In genomic region chr22:27564806-27565205, GRCh38 we compare ENCODE assay signal across 21 cellular contexts.
"Had no signal": no experiment of that assay in that cellular context is flagged by ENCODE, and none has a peak within 500 bp of the region (broad histone marks: within the 10 kb centered on the region; RNA-seq: fewer than 3 reads in every experiment).

No MANE protein-coding gene starts in this region.

- H3K4me3 ChIP-seq: cardiac muscle cell, colonic mucosa, right lobe of liver, vagina had no signal

- H3K4me1 Mint-ChIP-seq: activated CD4-positive, alpha-beta T cell treated with anti-CD3 and anti-CD28 coated beads for 36 hours; activated CD8-positive, alpha-beta memory T cell treated with anti-CD3 and anti-CD28 coated beads, Interleukin-2, amount 10 ng/mL, durations not matched to agents 7 days and 5 days; naive thymus-derived CD8-positive, alpha-beta T cell had no signal

- H3K27me3 ChIP-seq: cardiac muscle cell, colonic mucosa, right lobe of liver, vagina had no signal

- H3K27ac Mint-ChIP-seq: activated CD4-positive, alpha-beta T cell treated with anti-CD3 and anti-CD28 coated beads for 36 hours; activated CD8-positive, alpha-beta memory T cell treated with anti-CD3 and anti-CD28 coated beads, Interleukin-2, amount 10 ng/mL, durations not matched to agents 7 days and 5 days; activated CD8-positive, alpha-beta T cell treated with anti-CD3 and anti-CD28 coated beads, Interleukin-2, amount 10 ng/mL, durations not matched to agents 7 days and 5 days; activated naive CD4-positive, alpha-beta T cell treated with anti-CD3 and anti-CD28 coated beads, Interleukin-2, amount 50 U/mL, for 72 hours; activated T-cell treated with anti-CD3 and anti-CD28 coated beads, Interleukin-2, amount 50 U/mL, for 72 hours; mesothelial cell of epicardium; T-helper 2 cell treated with Interferon-gamma antibody and Interleukin-4, amounts not matched to agents 5 μg/mL and 100 μg/mL, for 36 hours had no signal

- H3K9me3 Mint-ChIP-seq: activated naive CD4-positive, alpha-beta T cell treated with anti-CD3 and anti-CD28 coated beads, Interleukin-2, amount 50 U/mL, for 72 hours; activated T-cell treated with anti-CD3 and anti-CD28 coated beads, Interleukin-2, amount 50 U/mL, for 72 hours; mesothelial cell of epicardium; neural crest cell; T-helper 2 cell treated with Interferon-gamma antibody and Interleukin-4, amounts not matched to agents 5 μg/mL and 100 μg/mL, for 36 hours had no signal

- H3K36me3 ChIP-seq: cardiac muscle cell, colonic mucosa, right lobe of liver, vagina had no signal

- H3K36me3 Mint-ChIP-seq: activated CD8-positive, alpha-beta memory T cell treated with anti-CD3 and anti-CD28 coated beads, Interleukin-2, amount 10 ng/mL, durations not matched to agents 7 days and 5 days; activated naive CD4-positive, alpha-beta T cell treated with anti-CD3 and anti-CD28 coated beads, Interleukin-2, amount 50 U/mL, for 72 hours; mesothelial cell of epicardium; naive thymus-derived CD8-positive, alpha-beta T cell had no signal

- DNase-seq: activated CD4-positive, alpha-beta T cell treated with anti-CD3 and anti-CD28 coated beads for 36 hours; activated CD4-positive, CD25-positive, alpha-beta regulatory T cell; activated CD8-positive, alpha-beta memory T cell treated with anti-CD3 and anti-CD28 coated beads, Interleukin-2, amount 10 ng/mL, durations not matched to agents 7 days and 5 days; activated CD8-positive, alpha-beta T cell treated with anti-CD3 and anti-CD28 coated beads, Interleukin-2, amount 10 ng/mL, durations not matched to agents 7 days and 5 days; activated naive CD4-positive, alpha-beta T cell; activated T-cell treated with anti-CD3 and anti-CD28 coated beads, Interleukin-2, amount 50 U/mL, for 72 hours; cerebellar nuclear complex; colonic mucosa; effector CD8-positive, alpha-beta T cell; islet precursor cell; left colon; naive thymus-derived CD8-positive, alpha-beta T cell; right lobe of liver; stimulated activated CD4-positive, alpha-beta T cell treated with anti-CD3 and anti-CD28 coated beads, Interleukin-2, amount 100 ng/mL, for 48 hours; stimulated activated naive CD4-positive, alpha-beta T cell treated with Interleukin-2 at 50 U/mL for 16 hours had no signal

- ATAC-seq: activated CD4-positive, alpha-beta T cell treated with anti-CD3 and anti-CD28 coated beads for 36 hours; activated CD8-positive, alpha-beta memory T cell treated with anti-CD3 and anti-CD28 coated beads, Interleukin-2, amount 10 ng/mL, durations not matched to agents 7 days and 5 days; activated CD8-positive, alpha-beta T cell treated with anti-CD3 and anti-CD28 coated beads, Interleukin-2, amount 10 ng/mL, durations not matched to agents 7 days and 5 days; activated naive CD4-positive, alpha-beta T cell treated with anti-CD3 and anti-CD28 coated beads, Interleukin-2, amount 50 U/mL, for 72 hours; activated T-cell treated with anti-CD3 and anti-CD28 coated beads, Interleukin-2, amount 50 U/mL, for 72 hours; left colon; naive thymus-derived CD8-positive, alpha-beta T cell; right lobe of liver had no signal

- H3K27me3 Mint-ChIP-seq: activated CD8-positive, alpha-beta memory T cell treated with anti-CD3 and anti-CD28 coated beads, Interleukin-2, amount 10 ng/mL, durations not matched to agents 7 days and 5 days had no signal

- H3K9me3 ChIP-seq: colonic mucosa, right lobe of liver, vagina had no signal

- H3K4me1 ChIP-seq: colonic mucosa, right lobe of liver, vagina had no signal

- H3K27ac ChIP-seq: cardiac muscle cell, colonic mucosa, right lobe of liver, vagina had no signal

- H3K4me3 Mint-ChIP-seq: activated CD4-positive, alpha-beta T cell treated with anti-CD3 and anti-CD28 coated beads for 36 hours; activated CD8-positive, alpha-beta memory T cell treated with anti-CD3 and anti-CD28 coated beads, Interleukin-2, amount 10 ng/mL, durations not matched to agents 7 days and 5 days; activated CD8-positive, alpha-beta T cell treated with anti-CD3 and anti-CD28 coated beads, Interleukin-2, amount 10 ng/mL, durations not matched to agents 7 days and 5 days; activated T-cell treated with anti-CD3 and anti-CD28 coated beads, Interleukin-2, amount 50 U/mL, for 72 hours; mesothelial cell of epicardium; naive thymus-derived CD8-positive, alpha-beta T cell; neural crest cell; T-helper 2 cell treated with Interferon-gamma antibody and Interleukin-4, amounts not matched to agents 5 μg/mL and 100 μg/mL, for 36 hours had no signal
